24 cellular contexts compared by ENCODE assay signal in genomic region chr15:77627581-77627980, GRCh38. TPM values are rescaled to one million over a fixed set of nuclear protein-coding genes. Genes with fewer than 3 reads are reported as not detected.
"Had no signal": no experiment of that assay in that cellular context is flagged by ENCODE, and none has a peak within 500 bp of the region (broad histone marks: within the 10 kb centered on the region; RNA-seq: fewer than 3 reads in every experiment).

No MANE protein-coding gene starts in this region.

- H3K36me3 Mint-ChIP-seq: activated naive CD4-positive, alpha-beta T cell treated with anti-CD3 and anti-CD28 coated beads, Interleukin-2, amount 10 ng/mL, durations not matched to agents 7 days and 5 days; naive thymus-derived CD8-positive, alpha-beta T cell had no signal

- H3K4me3 Mint-ChIP-seq: activated B cell treated with CpG ODN at 0.5 μM for 24 hours; activated CD4-positive, alpha-beta T cell treated with anti-CD3 and anti-CD28 coated beads for 36 hours; activated naive CD4-positive, alpha-beta T cell treated with anti-CD3 and anti-CD28 coated beads, Interleukin-2, amount 10 ng/mL, durations not matched to agents 7 days and 5 days; naive thymus-derived CD8-positive, alpha-beta T cell; stimulated activated naive CD8-positive, alpha-beta T cell treated with anti-CD3 and anti-CD28 coated beads, Interleukin-15, Interleukin-2, amounts not matched to agents 100 ng/mL and 50 ng/mL, for 24 hours; T-helper 1 cell treated with Interleukin-12 subunit alpha and Interleukin-12 subunit beta and Interleukin-4 antibody, amounts not matched to agents 30 μg/mL and 1 μg/mL, for 36 hours had no signal

- H3K9ac ChIP-seq: parathyroid adenoma had no signal

- DNase-seq: activated B cell treated with CpG ODN at 0.5 μM for 24 hours; activated CD4-positive, alpha-beta T cell treated with anti-CD3 and anti-CD28 coated beads for 36 hours; activated CD4-positive, alpha-beta T cell treated with anti-CD3 and anti-CD28 coated beads, Interleukin-2, amount 50 U/mL, for 4 hours; activated CD8-positive, alpha-beta memory T cell treated with anti-CD3 and anti-CD28 coated beads for 24 hours; activated CD8-positive, alpha-beta memory T cell treated with anti-CD3 and anti-CD28 coated beads, Interleukin-2, amount 50 U/mL, for 48 hours; activated naive CD4-positive, alpha-beta T cell treated with anti-CD3 and anti-CD28 coated beads, Interleukin-2, amount 10 ng/mL, durations not matched to agents 7 days and 5 days; activated T-cell treated with anti-CD3 and anti-CD28 coated beads, Interleukin-2, amount 50 U/mL, for 48 hours; amygdala; cortex of kidney; heart right ventricle; left ventricle myocardium inferior; naive thymus-derived CD8-positive, alpha-beta T cell; right lobe of liver; stimulated activated CD4-positive, alpha-beta T cell treated with anti-CD3 and anti-CD28 coated beads, Interleukin-1b, Interleukin-23, amount 100 ng/mL, for 48 hours; substantia nigra; T1000; thyroid gland had no signal

- H3K79me2 ChIP-seq: parathyroid adenoma had no signal

- H3K27me3 ChIP-seq: right lobe of liver, thyroid gland had no signal

- H3K36me3 ChIP-seq: heart right ventricle, left ventricle myocardium inferior, right lobe of liver, thyroid gland had no signal

- H2AFZ ChIP-seq: parathyroid adenoma had no signal

- H3K4me1 Mint-ChIP-seq: activated B cell treated with CpG ODN at 0.5 μM for 24 hours; activated CD4-positive, alpha-beta T cell treated with anti-CD3 and anti-CD28 coated beads for 36 hours; activated naive CD4-positive, alpha-beta T cell treated with anti-CD3 and anti-CD28 coated beads, Interleukin-2, amount 10 ng/mL, durations not matched to agents 7 days and 5 days had no signal

- H3K9me3 Mint-ChIP-seq: activated B cell treated with CpG ODN at 0.5 μM for 24 hours; activated naive CD4-positive, alpha-beta T cell treated with anti-CD3 and anti-CD28 coated beads, Interleukin-2, amount 10 ng/mL, durations not matched to agents 7 days and 5 days; naive thymus-derived CD8-positive, alpha-beta T cell; stimulated activated naive CD8-positive, alpha-beta T cell treated with anti-CD3 and anti-CD28 coated beads, Interleukin-15, Interleukin-2, amounts not matched to agents 100 ng/mL and 50 ng/mL, for 24 hours; T-helper 1 cell treated with Interleukin-12 subunit alpha and Interleukin-12 subunit beta and Interleukin-4 antibody, amounts not matched to agents 30 μg/mL and 1 μg/mL, for 36 hours had no signal

- H3K27ac ChIP-seq: heart right ventricle, left ventricle myocardium inferior, parathyroid adenoma, right lobe of liver, skin epidermis, thyroid gland had no signal

- H3K9me3 ChIP-seq: heart right ventricle, left ventricle myocardium inferior, right lobe of liver, thyroid gland had no signal

- H3K4me1 ChIP-seq: parathyroid adenoma, right lobe of liver had no signal

- H3K4me3 ChIP-seq: heart right ventricle, left ventricle myocardium inferior, right lobe of liver, skin epidermis, thyroid gland had no signal

- ATAC-seq: activated CD4-positive, alpha-beta T cell treated with anti-CD3 and anti-CD28 coated beads for 36 hours; heart right ventricle; naive thymus-derived CD8-positive, alpha-beta T cell; right lobe of liver had no signal

- H3K27ac Mint-ChIP-seq: activated B cell treated with CpG ODN at 0.5 μM for 24 hours; activated CD4-positive, alpha-beta T cell treated with anti-CD3 and anti-CD28 coated beads for 36 hours; naive thymus-derived CD8-positive, alpha-beta T cell; stimulated activated naive CD8-positive, alpha-beta T cell treated with anti-CD3 and anti-CD28 coated beads, Interleukin-15, Interleukin-2, amounts not matched to agents 100 ng/mL and 50 ng/mL, for 24 hours; T-helper 1 cell treated with Interleukin-12 subunit alpha and Interleukin-12 subunit beta and Interleukin-4 antibody, amounts not matched to agents 30 μg/mL and 1 μg/mL, for 36 hours had no signal

RNA-seq across cellular contexts. Expression of gene LINGO1, which starts 5.1 kb away (rescaled TPM):
- total RNA-seq: activated B cell treated with CpG ODN at 0.5 μM for 24 hours; activated CD4-positive, alpha-beta T cell treated with anti-CD3 and anti-CD28 coated beads for 36 hours; epithelial cell of proximal tubule; fibroblast of villous mesenchyme; naive thymus-derived CD8-positive, alpha-beta T cell; pulmonary artery endothelial cell had no signal
- polyA plus RNA-seq: naive thymus-derived CD8-positive, alpha-beta T cell had no signal
